8 cellular contexts compared by ENCODE assay signal in the genomic region with DNA sequence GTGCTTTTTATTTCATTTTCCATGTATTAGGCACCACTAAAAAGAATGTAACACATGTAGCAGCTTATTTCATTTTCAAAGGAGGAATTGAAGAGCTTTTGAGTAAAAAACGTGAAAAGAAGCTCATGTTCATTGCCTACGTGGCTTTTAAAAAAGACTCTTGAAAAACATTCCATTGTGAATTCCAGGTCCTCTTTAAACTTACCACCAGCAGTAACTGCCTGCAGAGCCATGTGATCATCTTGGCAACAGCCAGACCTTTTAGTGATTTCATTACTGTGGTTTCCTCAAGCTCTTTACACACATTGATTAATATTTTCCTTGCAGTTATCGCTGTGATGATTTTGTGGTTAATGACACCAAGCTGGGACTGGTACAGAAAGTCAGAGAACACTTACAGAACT. TPM values are rescaled to one million over a fixed set of nuclear protein-coding genes. Genes with fewer than 3 reads are reported as not detected.
DNase-seq lines count a peak whose midpoint lies in the region; ATAC-seq, FAIRE-seq and TF ChIP-seq lines count a peak whose summit lies in the region.

No MANE protein-coding gene starts in this region.

- H3K9me3 ChIP-seq in A549 (no peaks in the 10 kb centered on the region), astrocyte (ENCODE audit: insufficient read depth, low read depth, low read length) (no peaks in the 10 kb centered on the region)

- FAIRE-seq in A549 (lab: Jason Lieb, UNC) (peak; percentile 68), astrocyte (lab: Jason Lieb, UNC) (peak; percentile 92)

- CTCF ChIA-PET in A549 (lab: Yijun Ruan, JAX), result interaction anchor here (0.8 to 2.5 kb wide), 12 partner anchors 12 to 89 kb away, joined by 3 to 14 read pairs (median 4); no protein-coding TSS in a partner anchor

- TF ChIP-seq EP300 in A549 (IDR thresholded peaks at IDR 0.05), result no peak

- peak in 1 of 2 experiments; percentile 36; a peak in 2 of 6 replicates for ATAC-seq in A549
- ATAC-seq in stimulated activated naive CD8-positive, alpha-beta T cell treated with anti-CD3 and anti-CD28 coated beads, Interleukin-15, amount 100 ng/mL, for 72 hours, result peak; percentile 86

- peak overlapping the region; percentile 98 for H3K27ac Mint-ChIP-seq in astrocyte (ENCODE audit: unreplicated experiment)
- peak overlapping the region; percentile 7 to 60 (median 49) for H3K27ac Mint-ChIP-seq in immature natural killer cell
- H3K27ac Mint-ChIP-seq in stimulated activated naive CD8-positive, alpha-beta T cell treated with anti-CD3 and anti-CD28 coated beads, Interleukin-15, amount 100 ng/mL, for 72 hours, result peak overlapping the region in 1 of 2 donors; percentile 66

- no peak for TF ChIP-seq RAD21 in A549 (conservative IDR thresholded peaks at IDR 0.05 in 1 of 2, IDR thresholded peaks at IDR 0.05 in 1 of 2)

- TF ChIP-seq POLR2A in A549 (IDR thresholded peaks at IDR 0.05; ENCODE audit: low read length), result no peak

- peak overlapping the region; percentile 21 for H3K4me2 ChIP-seq in A549
- H3K4me2 ChIP-seq in astrocyte (ENCODE audit: low read length), result peak overlapping the region; percentile 84

- H3K4me3 Mint-ChIP-seq in astrocyte (ENCODE audit: unreplicated experiment) (peak overlapping the region; percentile 75), immature natural killer cell (peak overlapping the region in 1 of 5 donors; percentile 38)
- H3K4me3 Mint-ChIP-seq in stimulated activated naive CD8-positive, alpha-beta T cell treated with anti-CD3 and anti-CD28 coated beads, Interleukin-15, amount 100 ng/mL, for 72 hours, result peak overlapping the region in 1 of 2 donors; percentile 29

- H3K9ac ChIP-seq in astrocyte (ENCODE audit: low read length), result peak overlapping the region; percentile 86

- H3K4me1 ChIP-seq in A549 (peaks cover 34% of the 10 kb centered on the region), astrocyte (ENCODE audit: insufficient read depth, low read length) (peaks cover 31% of the 10 kb centered on the region)

- H3K27me3 Mint-ChIP-seq in astrocyte (ENCODE audit: low read depth, unreplicated experiment) (no peaks in the 10 kb centered on the region), immature natural killer cell (ENCODE audit: low read depth in 3 of 3) (no peaks in the 10 kb centered on the region)
- no peaks in the 10 kb centered on the region for H3K27me3 Mint-ChIP-seq in stimulated activated naive CD8-positive, alpha-beta T cell treated with anti-CD3 and anti-CD28 coated beads, Interleukin-15, amount 100 ng/mL, for 72 hours

- no peaks in the 10 kb centered on the region for H3K27me3 ChIP-seq in astrocyte (ENCODE audit: insufficient read depth, low read length)

- 61% methylated on average over 3 of the region's 3 CpGs for WGBS in A549 (ENCODE audit: missing lambda C conversion rate)

- no peak for TF ChIP-seq CTCF in A549 (IDR thresholded peaks at IDR 0.05)
- TF ChIP-seq CTCF in astrocyte (IDR thresholded peaks at IDR 0.05; ENCODE audit: insufficient read depth, low read depth, low read length), result no peak

- H3K4me1 Mint-ChIP-seq in astrocyte (ENCODE audit: low read depth, unreplicated experiment) (peaks cover 47% of the 10 kb centered on the region), immature natural killer cell (peaks cover 26 to 55% of the 10 kb centered on the region in 2 donors)
- H3K4me1 Mint-ChIP-seq in stimulated activated naive CD8-positive, alpha-beta T cell treated with anti-CD3 and anti-CD28 coated beads, Interleukin-15, amount 100 ng/mL, for 72 hours, result peaks cover 45% of the 10 kb centered on the region

- DNase-seq in A549 (ENCODE audit: low read depth in 1 of 2, low spot score in 1 of 2), result no peak
- DNase-seq in HCEC 1CT, result peak; percentile 95
- peak; percentile 100 for DNase-seq in astrocyte (ENCODE audit: low read depth)
- no peak for DNase-seq in immature natural killer cell
- no peak for DNase-seq in stimulated activated naive CD8-positive, alpha-beta T cell treated with anti-CD3 and anti-CD28 coated beads, Interleukin-15, amount 100 ng/mL, for 72 hours
- no peak for DNase-seq in GOT3 (lab: John Stamatoyannopoulos, UW)
- no peak for DNase-seq in SKM-1 (lab: John Stamatoyannopoulos, UW; ENCODE audit: unreplicated experiment)
- no peak for DNase-seq in NK-92 treated with Interleukin-12 subunit alpha and Interleukin-12 subunit beta, amount 100 ng/mL, for 24 hours (lab: John Stamatoyannopoulos, UW)

- POLR2A ChIA-PET in A549 (lab: Yijun Ruan, JAX), result no interaction called here

- H3K4me3 ChIP-seq in A549 (no peak overlapping the region), astrocyte (ENCODE audit: insufficient read depth, low read depth, low read length) (peak overlapping the region; percentile 27)

- H3K79me2 ChIP-seq in astrocyte (ENCODE audit: insufficient read depth, low read length), result peaks cover 3% of the 10 kb centered on the region

- H3K9me3 Mint-ChIP-seq in astrocyte (ENCODE audit: unreplicated experiment), result no peaks in the 10 kb centered on the region
- no peaks in the 10 kb centered on the region for H3K9me3 Mint-ChIP-seq in immature natural killer cell
- no peaks in the 10 kb centered on the region for H3K9me3 Mint-ChIP-seq in stimulated activated naive CD8-positive, alpha-beta T cell treated with anti-CD3 and anti-CD28 coated beads, Interleukin-15, amount 100 ng/mL, for 72 hours

- H3K27ac ChIP-seq in A549 (no peak overlapping the region), astrocyte (ENCODE audit: low read depth, low read length) (peak overlapping the region; percentile 96)

- H2AFZ ChIP-seq in astrocyte (ENCODE audit: low read depth, low read length), result no peak overlapping the region

- peaks cover 6% of the 10 kb centered on the region for H3K36me3 Mint-ChIP-seq in astrocyte (ENCODE audit: low read depth, unreplicated experiment)
- peaks cover 0 to 11% (median 4%) of the 10 kb centered on the region in 3 donors for H3K36me3 Mint-ChIP-seq in immature natural killer cell

- H3K36me3 ChIP-seq in astrocyte (ENCODE audit: insufficient read depth, low read length), result peaks cover 10% of the 10 kb centered on the region

- no peaks in the 10 kb centered on the region for H4K20me1 ChIP-seq in astrocyte (ENCODE audit: insufficient read depth, low read length)

TF ChIP-seq in A549, 52 proteins besides CTCF, POLR2A, EP300 and RAD21:
- TF ChIP-seq, protein P1, sequence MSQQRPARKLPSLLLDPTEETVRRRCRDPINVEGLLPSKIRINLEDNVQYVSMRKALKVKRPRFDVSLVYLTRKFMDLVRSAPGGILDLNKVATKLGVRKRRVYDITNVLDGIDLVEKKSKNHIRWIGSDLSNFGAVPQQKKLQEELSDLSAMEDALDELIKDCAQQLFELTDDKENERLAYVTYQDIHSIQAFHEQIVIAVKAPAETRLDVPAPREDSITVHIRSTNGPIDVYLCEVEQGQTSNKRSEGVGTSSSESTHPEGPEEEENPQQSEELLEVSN (IDR thresholded peaks at IDR 0.05; ENCODE audit: borderline replicate concordance, low read depth), result no peak
- TF ChIP-seq HEYL (CRISPR knock-in tag; IDR thresholded peaks at IDR 0.05) (no peak), HOXB5 (CRISPR knock-in tag; IDR thresholded peaks at IDR 0.05) (no peak), SREBF2 (IDR thresholded peaks at IDR 0.05) (no peak), RCOR1 (IDR thresholded peaks at IDR 0.05; ENCODE audit: low read depth, low read length) (no peak), RNF2 (IDR thresholded peaks at IDR 0.05; ENCODE audit: borderline replicate concordance, low read depth) (no peak), SMC3 (IDR thresholded peaks at IDR 0.05) (no peak), POLR2AphosphoS2 (conservative IDR thresholded peaks at IDR 0.05; ENCODE audit: low read length) (no peak)
- TF ChIP-seq, protein P2, sequence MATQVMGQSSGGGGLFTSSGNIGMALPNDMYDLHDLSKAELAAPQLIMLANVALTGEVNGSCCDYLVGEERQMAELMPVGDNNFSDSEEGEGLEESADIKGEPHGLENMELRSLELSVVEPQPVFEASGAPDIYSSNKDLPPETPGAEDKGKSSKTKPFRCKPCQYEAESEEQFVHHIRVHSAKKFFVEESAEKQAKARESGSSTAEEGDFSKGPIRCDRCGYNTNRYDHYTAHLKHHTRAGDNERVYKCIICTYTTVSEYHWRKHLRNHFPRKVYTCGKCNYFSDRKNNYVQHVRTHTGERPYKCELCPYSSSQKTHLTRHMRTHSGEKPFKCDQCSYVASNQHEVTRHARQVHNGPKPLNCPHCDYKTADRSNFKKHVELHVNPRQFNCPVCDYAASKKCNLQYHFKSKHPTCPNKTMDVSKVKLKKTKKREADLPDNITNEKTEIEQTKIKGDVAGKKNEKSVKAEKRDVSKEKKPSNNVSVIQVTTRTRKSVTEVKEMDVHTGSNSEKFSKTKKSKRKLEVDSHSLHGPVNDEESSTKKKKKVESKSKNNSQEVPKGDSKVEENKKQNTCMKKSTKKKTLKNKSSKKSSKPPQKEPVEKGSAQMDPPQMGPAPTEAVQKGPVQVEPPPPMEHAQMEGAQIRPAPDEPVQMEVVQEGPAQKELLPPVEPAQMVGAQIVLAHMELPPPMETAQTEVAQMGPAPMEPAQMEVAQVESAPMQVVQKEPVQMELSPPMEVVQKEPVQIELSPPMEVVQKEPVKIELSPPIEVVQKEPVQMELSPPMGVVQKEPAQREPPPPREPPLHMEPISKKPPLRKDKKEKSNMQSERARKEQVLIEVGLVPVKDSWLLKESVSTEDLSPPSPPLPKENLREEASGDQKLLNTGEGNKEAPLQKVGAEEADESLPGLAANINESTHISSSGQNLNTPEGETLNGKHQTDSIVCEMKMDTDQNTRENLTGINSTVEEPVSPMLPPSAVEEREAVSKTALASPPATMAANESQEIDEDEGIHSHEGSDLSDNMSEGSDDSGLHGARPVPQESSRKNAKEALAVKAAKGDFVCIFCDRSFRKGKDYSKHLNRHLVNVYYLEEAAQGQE (IDR thresholded peaks at IDR 0.05), result no peak

RNA-seq across cellular contexts. Expression of gene FBXL22, which starts 43.8 kb away (rescaled TPM):
- polyA plus RNA-seq in A549 (2011; rRNA removed) (0.09 and 0.18 TPM in 2 replicates), A549 (2017; fragmentation: RNase III; extraction: RNeasy Plus Mini Kit Qiagen cat#74134 plus additional on column Dnase treatment) (0.13 to 0.23 TPM (median 0.18 TPM) in 3 replicates), immature natural killer cell (1 to 10 TPM in 1 of 3 donors, not detected in 2; 1.1 TPM)
- 0.28 and 0.29 TPM in 2 replicates for polyA plus RNA-seq in A549 (2012; cell fraction: cytosol; rRNA removed)
- polyA plus RNA-seq in A549 (2012; cell fraction: nucleus; rRNA removed), result 0.41 and 0.49 TPM in 2 replicates
- polyA minus RNA-seq in A549 (2011; rRNA and poly(A)+ RNA removed), result 0.33 and 0.78 TPM in 2 replicates
- 0.34 and 0.43 TPM in 2 replicates for total RNA-seq in astrocyte

RNA-seq across cellular contexts. Expression of gene USP3, which starts 49.0 kb away (rescaled TPM):
- polyA plus RNA-seq in A549 (2011; rRNA removed) (97.4 and 99.1 TPM in 2 replicates), A549 (2017; fragmentation: RNase III; extraction: RNeasy Plus Mini Kit Qiagen cat#74134 plus additional on column Dnase treatment) (41.8 to 43.2 TPM (median 42.8 TPM) in 3 replicates), immature natural killer cell (10 to 100 TPM; 24.7 to 39.1 (median 32.9) TPM)
- 32.8 and 35.7 TPM in 2 replicates for polyA plus RNA-seq in A549 (2012; cell fraction: cytosol; rRNA removed)
- 68.6 and 111 TPM in 2 replicates for polyA plus RNA-seq in A549 (2012; cell fraction: nucleus; rRNA removed)
- 98.4 and 139 TPM in 2 replicates for polyA minus RNA-seq in A549 (2011; rRNA and poly(A)+ RNA removed)
- 38.1 and 40.1 TPM in 2 replicates for total RNA-seq in astrocyte

Comparison
In these comparisons a context has a peak if more than half of its experiments do, and no peak if none do; other contexts are left out.
1. DNase-seq: peak in HCEC 1CT (single experiment) and astrocyte (single experiment); none in A549 (0 of 2), immature natural killer cell (0 of 3), stimulated activated naive CD8-positive, alpha-beta T cell treated with anti-CD3 and anti-CD28 coated beads, Interleukin-15, amount 100 ng/mL, for 72 hours (0 of 2), GOT3 (single experiment), SKM-1 (single experiment) and NK-92 treated with Interleukin-12 subunit alpha and Interleukin-12 subunit beta, amount 100 ng/mL, for 24 hours (single experiment).